7 cellular contexts compared by ENCODE assay signal in the genomic region with DNA sequence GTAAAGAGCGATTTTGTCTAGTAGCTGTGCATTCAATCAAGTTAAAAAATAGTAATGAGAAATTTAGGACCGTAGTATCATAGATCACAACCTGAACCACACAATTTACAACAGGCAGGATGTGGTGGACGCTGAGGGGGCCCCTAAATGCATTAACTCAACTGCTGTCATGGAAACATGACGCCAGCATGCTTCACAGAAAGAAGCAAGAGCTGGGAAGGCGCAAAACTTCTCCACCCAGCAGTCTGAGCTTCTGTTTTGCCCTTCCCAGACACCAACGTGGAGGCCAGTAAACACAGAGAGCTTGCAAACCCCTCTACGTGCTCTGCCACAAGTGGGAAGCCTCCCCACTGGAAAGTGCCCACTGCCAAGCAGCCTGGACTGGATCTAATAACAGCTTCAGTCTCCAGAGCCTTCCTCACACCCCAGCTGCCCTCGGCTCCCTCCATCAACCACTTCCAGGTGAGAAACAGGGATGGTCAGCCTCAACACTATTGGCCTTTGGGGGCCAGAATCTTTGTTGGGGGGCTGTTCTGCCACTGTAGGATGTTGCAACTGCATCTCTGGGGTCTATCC.
DNase-seq lines count a peak whose midpoint lies in the region; ATAC-seq lines count a peak whose summit lies in the region.

No MANE protein-coding gene starts in this region.

- H3K27ac Mint-ChIP-seq in activated naive CD4-positive, alpha-beta T cell treated with anti-CD3 and anti-CD28 coated beads for 36 hours: peak overlapping the region; percentile 61

- ATAC-seq in GM21528 (IDR thresholded peaks at IDR 0.05; ENCODE audit: low FRiP score, unreplicated experiment) (peak; percentile 75), GM19023 (IDR thresholded peaks at IDR 0.05; ENCODE audit: unreplicated experiment) (no peak)

- CTCF ChIA-PET in activated naive CD4-positive, alpha-beta T cell treated with anti-CD3 and anti-CD28 coated beads for 36 hours (lab: Charles Lee): interaction anchor here (0.7 to 2.9 kb wide), 6 partner anchors 9 to 158 kb away, joined by 4 to 17 read pairs (median 5); a partner anchor contains a TSS

- H3K9me3 Mint-ChIP-seq in activated naive CD4-positive, alpha-beta T cell treated with anti-CD3 and anti-CD28 coated beads for 36 hours: no peaks in the 10 kb centered on the region

- DNase-seq in NOMO-1 treated with dmso at 0.1 percent for 144 hours (lab: John Stamatoyannopoulos, UW; ENCODE audit: unreplicated experiment): peak; percentile 55
- peak; percentile 90 for DNase-seq in activated naive CD4-positive, alpha-beta T cell treated with anti-CD3 and anti-CD28 coated beads for 36 hours
- DNase-seq in stimulated activated CD4-positive, alpha-beta T cell treated with anti-CD3 and anti-CD28 coated beads, TNF-alpha, amount 100 ng/mL, for 4 hours (ENCODE audit: low read depth in 3 of 3): peak in 2 of 3 experiments; percentile 35 to 47
- DNase-seq in DMS 273 treated with DMSO at 0.1 percent for 48 hours (lab: John Stamatoyannopoulos, UW): no peak
- no peak for DNase-seq in pons (ENCODE audit: low spot score)

- peaks cover 9% of the 10 kb centered on the region for H3K36me3 Mint-ChIP-seq in activated naive CD4-positive, alpha-beta T cell treated with anti-CD3 and anti-CD28 coated beads for 36 hours (ENCODE audit: low read depth)

- H3K27me3 Mint-ChIP-seq in activated naive CD4-positive, alpha-beta T cell treated with anti-CD3 and anti-CD28 coated beads for 36 hours (ENCODE audit: low read depth): no peaks in the 10 kb centered on the region

- H3K4me1 Mint-ChIP-seq in activated naive CD4-positive, alpha-beta T cell treated with anti-CD3 and anti-CD28 coated beads for 36 hours (ENCODE audit: low read depth): peaks cover 68% of the 10 kb centered on the region

- intact Hi-C loops in activated naive CD4-positive, alpha-beta T cell treated with anti-CD3 and anti-CD28 coated beads for 36 hours (cut with micrococcal nuclease): loop anchor here (1.0 to 10.0 kb wide), 2 partner anchors 55 to 796 kb away; a partner anchor contains a TSS

- H3K4me3 Mint-ChIP-seq in activated naive CD4-positive, alpha-beta T cell treated with anti-CD3 and anti-CD28 coated beads for 36 hours: peak overlapping the region; percentile 40

Comparison
In these comparisons a context has a peak if more than half of its experiments do, and no peak if none do; other contexts are left out.
1. DNase-seq: peak in NOMO-1 treated with dmso at 0.1 percent for 144 hours (single experiment), activated naive CD4-positive, alpha-beta T cell treated with anti-CD3 and anti-CD28 coated beads for 36 hours (single experiment) and stimulated activated CD4-positive, alpha-beta T cell treated with anti-CD3 and anti-CD28 coated beads, TNF-alpha, amount 100 ng/mL, for 4 hours (2 of 3); none in DMS 273 treated with DMSO at 0.1 percent for 48 hours (single experiment) and pons (single experiment).